In genomic region chr6:2959909-2960719, GRCh38 we compare ENCODE assay signal across 9 cellular contexts. TPM values are rescaled to one million over a fixed set of nuclear protein-coding genes. Genes with fewer than 3 reads are reported as not detected.
DNase-seq lines count a peak whose midpoint lies in the region; ATAC-seq, FAIRE-seq and TF ChIP-seq lines count a peak whose summit lies in the region.
"Had no signal": no experiment of that assay in that cellular context is flagged by ENCODE, and none has a peak within 500 bp of the region (broad histone marks: within the 10 kb centered on the region; RNA-seq: fewer than 3 reads in every experiment).

No MANE protein-coding gene starts in this region.

- no peak for ATAC-seq in GM18517 (IDR thresholded peaks at IDR 0.05; ENCODE audit: unreplicated experiment)

- H3K27me3 ChIP-seq in mammary epithelial cell (ENCODE audit: insufficient read depth, low read length) = no peaks in the 10 kb centered on the region
- H3K27me3 ChIP-seq: BE2C had no signal

- H3K36me3 ChIP-seq in mammary epithelial cell (ENCODE audit: insufficient read depth, low read length) = no peaks in the 10 kb centered on the region
- H3K36me3 ChIP-seq: BE2C had no signal

- in situ Hi-C loops in mammary epithelial cell (cut with MboI; ENCODE audit: low sequenced_read_pairs in 2 of 2) = no loop called here

- no peak for TF ChIP-seq CTCF in mammary epithelial cell (conservative IDR thresholded peaks at IDR 0.05 in 1 of 2, IDR thresholded peaks at IDR 0.05 in 1 of 2; ENCODE audit: extremely low read depth in 1 of 2, insufficient read depth in 1 of 2, low read depth in 1 of 2, low read length in 2 of 2)

- H3K4me2 ChIP-seq in mammary epithelial cell (ENCODE audit: insufficient read depth, low read depth, low read length) = no peak overlapping the region

- H3K4me1 Mint-ChIP-seq in activated naive CD8-positive, alpha-beta T cell (ENCODE audit: low read depth) = peaks cover 32% of the 10 kb centered on the region
- peaks cover 34% of the 10 kb centered on the region for H3K4me1 Mint-ChIP-seq in activated naive CD8-positive, alpha-beta T cell treated with anti-CD3 and anti-CD28 coated beads for 36 hours

- no peaks in the 10 kb centered on the region for H4K20me1 ChIP-seq in mammary epithelial cell (ENCODE audit: insufficient read depth, low read length)

- H3K79me2 ChIP-seq in mammary epithelial cell (ENCODE audit: insufficient read depth, low read length) = peaks cover 17% of the 10 kb centered on the region

- peak overlapping the region; percentile 43 for H3K27ac Mint-ChIP-seq in activated naive CD8-positive, alpha-beta T cell
- H3K27ac Mint-ChIP-seq in activated naive CD8-positive, alpha-beta T cell treated with anti-CD3 and anti-CD28 coated beads for 36 hours = no peak overlapping the region

- DNase-seq in activated naive CD8-positive, alpha-beta T cell treated with anti-CD3 and anti-CD28 coated beads for 36 hours = no peak
- DNase-seq in mammary epithelial cell = peak; percentile 48
- peak; percentile 68 for DNase-seq in kidney glomerular epithelial cell (lab: John Stamatoyannopoulos, UW)
- peak; percentile 28 for DNase-seq in urothelium cell line (ENCODE audit: low spot score)
- DNase-seq in NCI-H187 (lab: John Stamatoyannopoulos, UW) = no peak
- DNase-seq in activated CD4-positive, alpha-beta T cell treated with anti-CD3 and anti-CD28 coated beads for 1 hour = no peak
- DNase-seq: BE2C had no signal

- FAIRE-seq in urothelium cell line (lab: Jason Lieb, UNC) = no peak

- intact Hi-C loops in mammary epithelial cell (cut with micrococcal nuclease) = no loop called here

- H3K36me3 Mint-ChIP-seq in activated naive CD8-positive, alpha-beta T cell = no peaks in the 10 kb centered on the region
- peaks cover 12% of the 10 kb centered on the region for H3K36me3 Mint-ChIP-seq in activated naive CD8-positive, alpha-beta T cell treated with anti-CD3 and anti-CD28 coated beads for 36 hours

- peaks cover 12% of the 10 kb centered on the region for H3K4me1 ChIP-seq in mammary epithelial cell (ENCODE audit: insufficient read depth, low read length)
- H3K4me1 ChIP-seq: BE2C had no signal

- H3K4me3 Mint-ChIP-seq in activated naive CD8-positive, alpha-beta T cell = no peak overlapping the region
- H3K4me3 Mint-ChIP-seq in activated naive CD8-positive, alpha-beta T cell treated with anti-CD3 and anti-CD28 coated beads for 36 hours = no peak overlapping the region

- H2AFZ ChIP-seq in mammary epithelial cell (ENCODE audit: low read depth, low read length) = no peak overlapping the region

- no peaks in the 10 kb centered on the region for H3K9me3 Mint-ChIP-seq in activated naive CD8-positive, alpha-beta T cell (ENCODE audit: low read depth)
- H3K9me3 Mint-ChIP-seq in activated naive CD8-positive, alpha-beta T cell treated with anti-CD3 and anti-CD28 coated beads for 36 hours = no peaks in the 10 kb centered on the region

- H3K27ac ChIP-seq in mammary epithelial cell (ENCODE audit: insufficient read depth, low read depth, low read length) = no peak overlapping the region

- no peak overlapping the region for H3K9ac ChIP-seq in mammary epithelial cell (ENCODE audit: insufficient read depth, low read length)

- H3K27me3 Mint-ChIP-seq in activated naive CD8-positive, alpha-beta T cell = no peaks in the 10 kb centered on the region
- H3K27me3 Mint-ChIP-seq in activated naive CD8-positive, alpha-beta T cell treated with anti-CD3 and anti-CD28 coated beads for 36 hours = no peaks in the 10 kb centered on the region

- no TSS peak for BruUV-seq in mammary epithelial cell (replicated peaks; lab: Mats Ljungman, UMichigan)

- CTCF ChIA-PET in mammary epithelial cell (lab: Charles Lee; ENCODE audit: low non-redundant PET) = no interaction called here

- H3K9me3 ChIP-seq in mammary epithelial cell (replicated peaks; ENCODE audit: insufficient read depth, low read length) = no peaks in the 10 kb centered on the region
- H3K9me3 ChIP-seq: BE2C had no signal

- 78% methylated on average over 11 of the region's 12 CpGs for WGBS in mammary epithelial cell (ENCODE audit: low coverage, missing lambda C conversion rate)

- no peak overlapping the region for H3K4me3 ChIP-seq in mammary epithelial cell (replicated peaks in 1 of 3; ENCODE audit: insufficient read depth in 1 of 3, low read depth in 2 of 3, low read length in 3 of 3)

- dilution Hi-C loops in mammary epithelial cell (cut with HindIII; ENCODE audit: low sequenced_read_pairs) = no loop called here

RNA-seq across cellular contexts. Expression of gene SERPINB6, which starts 11.3 kb away (rescaled TPM):
- total RNA-seq in activated naive CD8-positive, alpha-beta T cell treated with anti-CD3 and anti-CD28 coated beads for 36 hours = 10 to 100 TPM; 54.9 to 56.0 TPM
- 10 to 100 TPM; 70.0 to 93.3 TPM for total RNA-seq in mammary epithelial cell
- polyA plus RNA-seq in mammary epithelial cell = 82.5 TPM
- 123 TPM for polyA minus RNA-seq in mammary epithelial cell

RNA-seq across cellular contexts. Expression of gene NQO2, which starts 39.6 kb away (rescaled TPM):
- 10 to 100 TPM; 12.8 to 13.7 TPM for total RNA-seq in activated naive CD8-positive, alpha-beta T cell treated with anti-CD3 and anti-CD28 coated beads for 36 hours
- total RNA-seq in mammary epithelial cell = 10 to 100 TPM; 17.0 to 20.3 TPM
- polyA plus RNA-seq in mammary epithelial cell = 25.1 TPM
- 31.0 TPM for polyA minus RNA-seq in mammary epithelial cell

RNA-seq across cellular contexts. Expression of gene SERPINB9, which starts 57.0 kb away (rescaled TPM):
- 10 to 100 TPM; 51.3 to 51.4 TPM for total RNA-seq in activated naive CD8-positive, alpha-beta T cell treated with anti-CD3 and anti-CD28 coated beads for 36 hours
- total RNA-seq in mammary epithelial cell = 1 to 10 TPM in 1 of 2 donors, under 1 TPM in 1; 0.16 to 1.2 TPM
- 0.11 TPM for polyA plus RNA-seq in mammary epithelial cell
- polyA minus RNA-seq in mammary epithelial cell = not detected

Comparison
In these comparisons a context has a peak if more than half of its experiments do, and no peak if none do; other contexts are left out.
1. DNase-seq: peak in mammary epithelial cell (single experiment), kidney glomerular epithelial cell (single experiment) and urothelium cell line (single experiment); none in activated naive CD8-positive, alpha-beta T cell treated with anti-CD3 and anti-CD28 coated beads for 36 hours (single experiment), NCI-H187 (0 of 2) and activated CD4-positive, alpha-beta T cell treated with anti-CD3 and anti-CD28 coated beads for 1 hour (single experiment).
2. RNA of gene SERPINB9, which starts 57.0 kb away (total RNA-seq): 51.3 to 51.4 TPM in activated naive CD8-positive, alpha-beta T cell treated with anti-CD3 and anti-CD28 coated beads for 36 hours; 0.16 to 1.2 TPM in mammary epithelial cell; every median in the first group is over 10 times any median in the second.